1 cellular context compared by ENCODE assay signal in genomic region chr15:76932090-76932966, GRCh38.
TF ChIP-seq lines count a peak whose summit lies in the region.

No MANE protein-coding gene starts in this region.

TF ChIP-seq in HEK293, 187 proteins besides CTCF, POLR2A, EP300 and RAD21 (continued from another document):
- 0 out of 2 replicates have a peak, but pooled peaks have one; percentile 9 for TF ChIP-seq ZNF518A (tag by site-specific recombination; conservative IDR thresholded peaks at IDR 0.05; ENCODE audit: low read depth)
- TF ChIP-seq SCRT2 (tag by site-specific recombination; IDR thresholded peaks at IDR 0.05), result peak; percentile 85
- no peak for TF ChIP-seq BCL6B (tag by site-specific recombination; IDR thresholded peaks at IDR 0.05)
